Comparison of ENCODE assay signal across 18 cellular contexts in genomic region chr20:9837634-9838033, GRCh38. TPM values are rescaled to one million over a fixed set of nuclear protein-coding genes. Genes with fewer than 3 reads are reported as not detected.
DNase-seq lines count a peak whose midpoint lies in the region; ATAC-seq and TF ChIP-seq lines count a peak whose summit lies in the region.
"Had no signal": no experiment of that assay in that cellular context is flagged by ENCODE, and none has a peak within 500 bp of the region (broad histone marks: within the 10 kb centered on the region; RNA-seq: fewer than 3 reads in every experiment).

No MANE protein-coding gene starts in this region.

- H3K4me1 Mint-ChIP-seq in CD4-positive, alpha-beta memory T cell: no peaks in the 10 kb centered on the region
- H3K4me1 Mint-ChIP-seq: naive B cell had no signal

- no peak for TF ChIP-seq EP300 in neural cell (conservative IDR thresholded peaks at IDR 0.05; ENCODE audit: poor library complexity, severe bottlenecking)

- TF ChIP-seq CTCF in mammary epithelial cell (conservative IDR thresholded peaks at IDR 0.05 in 1 of 2, IDR thresholded peaks at IDR 0.05 in 1 of 2; ENCODE audit: extremely low read depth in 1 of 2, insufficient read depth in 1 of 2, low read depth in 1 of 2, low read length in 2 of 2) (no peak), neural cell (IDR thresholded peaks at IDR 0.05; ENCODE audit: poor library complexity, severe bottlenecking) (no peak)

- peak overlapping the region in 1 of 8 donors; percentile 20 for H3K4me3 Mint-ChIP-seq in CD4-positive, alpha-beta memory T cell
- H3K4me3 Mint-ChIP-seq: activated naive CD4-positive, alpha-beta T cell treated with anti-CD3 and anti-CD28 coated beads, Interleukin-2, amount 50 U/mL, for 24 hours; naive B cell; stimulated activated naive B cell treated with anti-CD40 and anti-IgM and Interleukin-4, amounts not matched to agents 10 μg/mL and 1 μg/mL and 100 μg/mL, for 72 hours had no signal

- BruUV-seq in mammary epithelial cell (replicated peaks; lab: Mats Ljungman, UMichigan): no TSS peak

- peaks cover 3% of the 10 kb centered on the region for H3K9me3 ChIP-seq in mammary epithelial cell (replicated peaks; ENCODE audit: insufficient read depth, low read length)
- H3K9me3 ChIP-seq in neural cell (ENCODE audit: low read length): no peaks in the 10 kb centered on the region
- H3K9me3 ChIP-seq in CD4-positive, alpha-beta memory T cell (ENCODE audit: control insufficient read depth in 1 of 2, low read length in 2 of 2): no peaks in the 10 kb centered on the region
- H3K9me3 ChIP-seq: sigmoid colon had no signal

- WGBS in mammary epithelial cell (ENCODE audit: low coverage, missing lambda C conversion rate): 14% methylated on average over 5 of the region's 7 CpGs

- H3K36me3 ChIP-seq in H7 (replicated peaks; ENCODE audit: control insufficient read depth, insufficient read depth, low read length): no peaks in the 10 kb centered on the region
- no peaks in the 10 kb centered on the region for H3K36me3 ChIP-seq in mammary epithelial cell (ENCODE audit: insufficient read depth, low read length)
- H3K36me3 ChIP-seq in neural cell (ENCODE audit: insufficient read depth, low read length): no peaks in the 10 kb centered on the region
- H3K36me3 ChIP-seq in CD4-positive, alpha-beta memory T cell (ENCODE audit: insufficient read depth, low read length): no peaks in the 10 kb centered on the region
- H3K36me3 ChIP-seq: heart right ventricle, left ventricle myocardium inferior, sigmoid colon had no signal

- H3K4me2 ChIP-seq in mammary epithelial cell (ENCODE audit: insufficient read depth, low read depth, low read length): no peak overlapping the region
- H3K4me2 ChIP-seq in neural cell (ENCODE audit: low read length): peak overlapping the region; percentile 87

- dilution Hi-C loops in mammary epithelial cell (cut with HindIII; ENCODE audit: low sequenced_read_pairs): no loop called here

- no peaks in the 10 kb centered on the region for H4K20me1 ChIP-seq in mammary epithelial cell (ENCODE audit: insufficient read depth, low read length)
- no peaks in the 10 kb centered on the region for H4K20me1 ChIP-seq in neural cell (ENCODE audit: insufficient read depth)

- POLR2A ChIA-PET in CD4-positive, alpha-beta memory T cell (lab: Charles Lee; ENCODE audit: partially characterized antibody): no interaction called here

- H3K4me1 ChIP-seq in mammary epithelial cell (ENCODE audit: insufficient read depth, low read length): peaks cover 19% of the 10 kb centered on the region
- H3K4me1 ChIP-seq in CD4-positive, alpha-beta memory T cell (ENCODE audit: insufficient read depth, low read length): no peaks in the 10 kb centered on the region

- no peaks in the 10 kb centered on the region for H3K36me3 Mint-ChIP-seq in CD4-positive, alpha-beta memory T cell
- H3K36me3 Mint-ChIP-seq: activated naive CD4-positive, alpha-beta T cell treated with anti-CD3 and anti-CD28 coated beads, Interleukin-2, amount 50 U/mL, for 24 hours; stimulated activated naive B cell treated with anti-CD40 and anti-IgM and Interleukin-4, amounts not matched to agents 10 μg/mL and 1 μg/mL and 100 μg/mL, for 72 hours had no signal

- H2AFZ ChIP-seq in mammary epithelial cell (ENCODE audit: low read depth, low read length) (peak overlapping the region; percentile 89), neural cell (ENCODE audit: low read depth, low read length) (peak overlapping the region; percentile 93)

- H3K9ac ChIP-seq in mammary epithelial cell (ENCODE audit: insufficient read depth, low read length) (no peak overlapping the region), neural cell (ENCODE audit: low read length) (peak overlapping the region; percentile 96)

- peak; percentile 5 for DNase-seq in H7
- peak; percentile 34 for DNase-seq in NCI-H1694 treated with DMSO at 0.1 percent for 48 hours (lab: John Stamatoyannopoulos, UW)
- DNase-seq in mammary epithelial cell: no peak
- no peak for DNase-seq in CD4-positive, alpha-beta memory T cell
- no peak for DNase-seq in Right ventricle myocardium superior
- DNase-seq: erythroblast; heart right ventricle; left ventricle myocardium inferior; naive B cell; NCI-H2081 treated with DMSO at 0.1 percent for 48 hours; PC-3; sigmoid colon; stimulated activated naive B cell treated with anti-CD40 and anti-IgM and Interleukin-4, amounts not matched to agents 10 μg/mL and 1 μg/mL and 100 μg/mL, for 72 hours had no signal

- in situ Hi-C loops in mammary epithelial cell (cut with MboI; ENCODE audit: low sequenced_read_pairs in 2 of 2): no loop called here

- no peaks in the 10 kb centered on the region for H3K79me2 ChIP-seq in mammary epithelial cell (ENCODE audit: insufficient read depth, low read length)
- peaks cover 49% of the 10 kb centered on the region for H3K79me2 ChIP-seq in neural cell (replicated peaks; ENCODE audit: insufficient read depth, low read length)

- H3K9me3 Mint-ChIP-seq in CD4-positive, alpha-beta memory T cell: peaks cover 0 to 12% (median 7%) of the 10 kb centered on the region in 8 donors

- H3K4me3 ChIP-seq in H7 (ENCODE audit: insufficient read depth, low read depth, low read length) (no peak overlapping the region), mammary epithelial cell (replicated peaks in 1 of 3; ENCODE audit: insufficient read depth in 1 of 3, low read depth in 2 of 3, low read length in 3 of 3) (no peak overlapping the region), neural cell (ENCODE audit: low read length) (peak overlapping the region; percentile 91)
- no peak overlapping the region for H3K4me3 ChIP-seq in CD4-positive, alpha-beta memory T cell (ENCODE audit: low read length in 2 of 2)

- TF ChIP-seq RAD21 in neural cell (conservative IDR thresholded peaks at IDR 0.05): no peak

- H3K27ac Mint-ChIP-seq in CD4-positive, alpha-beta memory T cell: no peak overlapping the region
- H3K27ac Mint-ChIP-seq: activated naive CD4-positive, alpha-beta T cell treated with anti-CD3 and anti-CD28 coated beads, Interleukin-2, amount 50 U/mL, for 24 hours; stimulated activated naive B cell treated with anti-CD40 and anti-IgM and Interleukin-4, amounts not matched to agents 10 μg/mL and 1 μg/mL and 100 μg/mL, for 72 hours had no signal

- peaks cover 6% of the 10 kb centered on the region for H3F3A ChIP-seq in neural cell (ENCODE audit: insufficient read depth, low read length, poor library complexity, severe bottlenecking)

- H3K27me3 ChIP-seq in H7 (ENCODE audit: control insufficient read depth, insufficient read depth, low read length) (peaks cover 21% of the 10 kb centered on the region), mammary epithelial cell (ENCODE audit: insufficient read depth, low read length) (peaks cover 4% of the 10 kb centered on the region), neural cell (ENCODE audit: insufficient read depth, low read depth, low read length) (no peaks in the 10 kb centered on the region)
- H3K27me3 ChIP-seq in CD4-positive, alpha-beta memory T cell (ENCODE audit: insufficient read depth, low read length): peaks cover 4% of the 10 kb centered on the region

- CTCF ChIA-PET in mammary epithelial cell (lab: Charles Lee; ENCODE audit: low non-redundant PET): no interaction called here
- CTCF ChIA-PET in CD4-positive, alpha-beta memory T cell (lab: Charles Lee; ENCODE audit: partially characterized antibody): no interaction called here

- ATAC-seq in GM21447 (IDR thresholded peaks at IDR 0.05; ENCODE audit: unreplicated experiment) (no peak), Right ventricle myocardium superior (ENCODE audit: poor library complexity) (no peak), GM19455 (IDR thresholded peaks at IDR 0.05; ENCODE audit: unreplicated experiment) (no peak)
- ATAC-seq: heart right ventricle; PC-3; stimulated activated naive B cell treated with anti-CD40 and anti-IgM and Interleukin-4, amounts not matched to agents 10 μg/mL and 1 μg/mL and 100 μg/mL, for 72 hours had no signal

- intact Hi-C loops in mammary epithelial cell (cut with micrococcal nuclease): no loop called here
- intact Hi-C loops in CD4-positive, alpha-beta memory T cell (cut with micrococcal nuclease): no loop called here
- intact Hi-C loops in Right ventricle myocardium superior (cut with DNase I): no loop called here

- no peaks in the 10 kb centered on the region for H3K9me2 ChIP-seq in neural cell (ENCODE audit: insufficient read depth, low read length)

- H3K27ac ChIP-seq in mammary epithelial cell (ENCODE audit: insufficient read depth, low read depth, low read length) (no peak overlapping the region), neural cell (ENCODE audit: low read length) (peak overlapping the region; percentile 94)
- H3K27ac ChIP-seq in CD4-positive, alpha-beta memory T cell (ENCODE audit: low read depth, low read length): no peak overlapping the region
- H3K27ac ChIP-seq: C4-2B, heart right ventricle, left ventricle myocardium inferior, sigmoid colon had no signal

- peaks cover 15 to 19% of the 10 kb centered on the region in 2 donors for H3K27me3 Mint-ChIP-seq in CD4-positive, alpha-beta memory T cell

TF ChIP-seq in neural cell, 6 proteins besides CTCF, POLR2A, EP300 and RAD21 (continues in another document):
- no peak for TF ChIP-seq EZH2 (IDR thresholded peaks at IDR 0.05; ENCODE audit: borderline replicate concordance, insufficient read depth, low read length, poor library complexity, severe bottlenecking)
- TF ChIP-seq MXI1 (conservative IDR thresholded peaks at IDR 0.05; ENCODE audit: poor library complexity, severe bottlenecking): no peak

RNA-seq across cellular contexts. Expression of gene PAK5, which starts 1.2 kb away (rescaled TPM):
- 0.03 and 0.22 TPM in 2 replicates for total RNA-seq in H7 (2014; rRNA removed; shearing (Covaris generic))
- total RNA-seq in mammary epithelial cell (1 to 10 TPM in 1 of 2 donors, under 1 TPM in 1; 0.07 to 1.3 TPM), Right ventricle myocardium superior (not detected)
- polyA plus RNA-seq in mammary epithelial cell (0.06 TPM), neural cell (47.0 and 48.3 TPM in 2 replicates)
- polyA minus RNA-seq in mammary epithelial cell (not detected), neural cell (50.2 and 60.7 TPM in 2 replicates)
- total RNA-seq in CD4-positive, alpha-beta memory T cell: not detected
- polyA plus RNA-seq in CD4-positive, alpha-beta memory T cell: not detected
- total RNA-seq: left ventricle myocardium inferior, PC-3 had no signal
- polyA plus RNA-seq: heart right ventricle had no signal

Comparison
In these comparisons a context has a peak if more than half of its experiments do, and no peak if none do; other contexts are left out.
1. DNase-seq: peak in H7 (single experiment) and NCI-H1694 treated with DMSO at 0.1 percent for 48 hours (single experiment); none in mammary epithelial cell (single experiment), CD4-positive, alpha-beta memory T cell (0 of 5) and Right ventricle myocardium superior (single experiment).